In genomic region chr15:98686983-98687382, GRCh38 we compare ENCODE assay signal across 30 cellular contexts. TPM values are rescaled to one million over a fixed set of nuclear protein-coding genes. Genes with fewer than 3 reads are reported as not detected.
A peak's percentile ranks its signal among the peaks of the same experiment; 100 is the strongest.
DNase-seq lines count a peak whose midpoint lies in the region; ATAC-seq and TF ChIP-seq lines count a peak whose summit lies in the region.
"Had no signal": no experiment of that assay in that cellular context is flagged by ENCODE, and none has a peak within 500 bp of the region (broad histone marks: within the 10 kb centered on the region; RNA-seq: fewer than 3 reads in every experiment).

No MANE protein-coding gene starts in this region.

- TF ChIP-seq POLR2A in thyroid gland (IDR thresholded peaks at IDR 0.05), result no peak

- no peaks in the 10 kb centered on the region for H3K27me3 ChIP-seq in BLaER1 treated with 17β-estradiol and CSF1 and Interleukin-3, amounts not matched to agents 10 nM and 100 nM
- H3K27me3 ChIP-seq in Caco-2 (replicated peaks; ENCODE audit: control insufficient read depth, insufficient read depth, low read length), result no peaks in the 10 kb centered on the region
- no peaks in the 10 kb centered on the region for H3K27me3 ChIP-seq in thyroid gland
- H3K27me3 ChIP-seq: esophagus squamous epithelium, right lobe of liver, suprapubic skin, vagina had no signal

- H3K4me1 Mint-ChIP-seq in Caco-2 (ENCODE audit: low read depth, unreplicated experiment), result peaks cover 22% of the 10 kb centered on the region
- peaks cover 23% of the 10 kb centered on the region for H3K4me1 Mint-ChIP-seq in T-helper 17 cell
- H3K4me1 Mint-ChIP-seq: activated B cell treated with CpG ODN at 0.5 μM for 24 hours had no signal

- H3K9me3 ChIP-seq in BLaER1 treated with 17β-estradiol and CSF1 and Interleukin-3, amounts not matched to agents 10 nM and 100 nM (replicated peaks in 1 of 11), result peaks cover 0 to 4% (median 0%) of the 10 kb centered on the region in 11 experiments; a peak in 1 of 22 replicates
- H3K9me3 ChIP-seq in Caco-2 (no peaks in the 10 kb centered on the region), T-helper 17 cell (ENCODE audit: control insufficient read depth, low read length, poor library complexity, severe bottlenecking) (no peaks in the 10 kb centered on the region), mucosa of descending colon (no peaks in the 10 kb centered on the region), thyroid gland (no peaks in the 10 kb centered on the region)
- H3K9me3 ChIP-seq: esophagus squamous epithelium, left ventricle myocardium inferior, right lobe of liver, suprapubic skin, vagina had no signal

- POLR2A ChIA-PET in Caco-2 (lab: Charles Lee), result no interaction called here

- TF ChIP-seq CTCF in Caco-2 (IDR thresholded peaks at IDR 0.05; ENCODE audit: insufficient read depth in 1 of 2, low read depth in 1 of 2, low read length in 1 of 2, severe bottlenecking in 1 of 2, unreplicated experiment in 1 of 2) (no peak), mucosa of descending colon (IDR thresholded peaks at IDR 0.05) (no peak), thyroid gland (IDR thresholded peaks at IDR 0.05) (no peak)

- H3K4me2 ChIP-seq in BLaER1 treated with 17β-estradiol and CSF1 and Interleukin-3, amounts not matched to agents 10 nM and 100 nM, result peak overlapping the region; percentile 56 to 84 (median 73)

- no TSS peak for BruUV-seq in Caco-2 (replicated peaks; lab: Mats Ljungman, UMichigan)

- H3K9ac ChIP-seq in BLaER1 treated with 17β-estradiol and CSF1 and Interleukin-3, amounts not matched to agents 10 nM and 100 nM, result peak overlapping the region in 2 of 11 experiments; percentile 26 to 38; a peak in 2 of 22 replicates

- no peak overlapping the region for H3K4me3 ChIP-seq in BLaER1 treated with 17β-estradiol and CSF1 and Interleukin-3, amounts not matched to agents 10 nM and 100 nM
- no peak overlapping the region for H3K4me3 ChIP-seq in Caco-2 (ENCODE audit: low read depth, low read length)
- H3K4me3 ChIP-seq in mucosa of descending colon, result no peak overlapping the region
- H3K4me3 ChIP-seq in thyroid gland (replicated peaks in 1 of 3), result no peak overlapping the region
- H3K4me3 ChIP-seq: esophagus squamous epithelium, left ventricle myocardium inferior, right lobe of liver, suprapubic skin, vagina had no signal

- no peaks in the 10 kb centered on the region for H3K9me3 Mint-ChIP-seq in Caco-2 (ENCODE audit: unreplicated experiment)
- H3K9me3 Mint-ChIP-seq: activated B cell treated with CpG ODN at 0.5 μM for 24 hours; effector memory CD8-positive, alpha-beta T cell; mesothelial cell of epicardium; nephron; stimulated activated naive B cell treated with anti-CD40 and anti-IgM and Interleukin-4, amounts not matched to agents 10 μg/mL and 1 μg/mL and 100 μg/mL, for 72 hours had no signal

- H3K27ac ChIP-seq in BLaER1 treated with 17β-estradiol and CSF1 and Interleukin-3, amounts not matched to agents 10 nM and 100 nM, result peak overlapping the region in 4 of 11 experiments; percentile 25 to 64 (median 59); a peak in 6 of 22 replicates
- H3K27ac ChIP-seq in thyroid gland, result no peak overlapping the region
- H3K27ac ChIP-seq: esophagus squamous epithelium, left ventricle myocardium inferior, right lobe of liver, suprapubic skin, vagina had no signal

- no peak for ATAC-seq in T-helper 17 cell
- peak; percentile 76 for ATAC-seq in mucosa of descending colon
- no peak for ATAC-seq in GM18519 (IDR thresholded peaks at IDR 0.05; ENCODE audit: low FRiP score, unreplicated experiment)
- ATAC-seq: effector memory CD8-positive, alpha-beta T cell; stimulated activated naive B cell treated with anti-CD40 and anti-IgM and Interleukin-4, amounts not matched to agents 10 μg/mL and 1 μg/mL and 100 μg/mL, for 72 hours had no signal

- H3K4me3 Mint-ChIP-seq in Caco-2 (ENCODE audit: unreplicated experiment), result no peak overlapping the region
- H3K4me3 Mint-ChIP-seq in T-helper 17 cell, result no peak overlapping the region
- H3K4me3 Mint-ChIP-seq: activated B cell treated with CpG ODN at 0.5 μM for 24 hours; effector memory CD8-positive, alpha-beta T cell; mesothelial cell of epicardium; nephron; stimulated activated naive B cell treated with anti-CD40 and anti-IgM and Interleukin-4, amounts not matched to agents 10 μg/mL and 1 μg/mL and 100 μg/mL, for 72 hours had no signal

- H4K20me1 ChIP-seq in BLaER1 treated with 17β-estradiol and CSF1 and Interleukin-3, amounts not matched to agents 10 nM and 100 nM, result peaks cover 92 to 100% (median 100%) of the 10 kb centered on the region in 11 experiments

- DNase-seq in Caco-2, result no peak
- DNase-seq in T-helper 17 cell, result no peak
- no peak for DNase-seq in mucosa of descending colon
- DNase-seq in thyroid gland, result no peak
- DNase-seq in dedifferentiated amniotic fluid mesenchymal stem cell (ENCODE audit: extremely low spot score), result no peak
- DNase-seq: activated B cell treated with CpG ODN at 0.5 μM for 24 hours; activated CD4-positive, alpha-beta T cell treated with anti-CD3 and anti-CD28 coated beads, Interleukin-2, amount 50 U/mL, for 4 hours; activated CD8-positive, alpha-beta memory T cell treated with anti-CD3 and anti-CD28 coated beads, Interleukin-2, amount 50 U/mL, for 48 hours; activated effector memory CD4-positive, alpha-beta T cell treated with anti-CD3 and anti-CD28 coated beads, Interleukin-2, amount 50 U/mL, for 16 hours; DMS153; effector memory CD8-positive, alpha-beta T cell; esophagus squamous epithelium; H7; IMR-90; left ventricle myocardium inferior; NCI-H1105; NCI-H2081 treated with DMSO at 0.1 percent for 48 hours; NCI-H446 treated with DMSO at 0.1 percent for 48 hours; right lobe of liver; SHP77 treated with DMSO at 0.1 percent for 48 hours; stimulated activated CD4-positive, alpha-beta T cell treated with anti-CD3 and anti-CD28 coated beads, Interleukin-12 subunit alpha, Interleukin-12 subunit beta, amount 100 ng/mL, for 4 hours; stimulated activated CD4-positive, alpha-beta T cell treated with anti-CD3 and anti-CD28 coated beads, Interleukin-4, amount 100 ng/mL, for 24 hours; stimulated activated naive B cell treated with anti-CD40 and anti-IgM and Interleukin-4, amounts not matched to agents 10 μg/mL and 1 μg/mL and 100 μg/mL, for 72 hours; SW 1271 had no signal

- H3K36me3 Mint-ChIP-seq in Caco-2 (ENCODE audit: insufficient read depth, unreplicated experiment), result no peaks in the 10 kb centered on the region
- no peaks in the 10 kb centered on the region for H3K36me3 Mint-ChIP-seq in T-helper 17 cell (ENCODE audit: low read depth)

- CTCF ChIA-PET in Caco-2 (lab: Charles Lee), result no interaction called here

- H3K27me3 Mint-ChIP-seq in Caco-2 (ENCODE audit: insufficient read depth, unreplicated experiment), result no peaks in the 10 kb centered on the region
- peaks cover 3% of the 10 kb centered on the region for H3K27me3 Mint-ChIP-seq in T-helper 17 cell
- H3K27me3 Mint-ChIP-seq: activated B cell treated with CpG ODN at 0.5 μM for 24 hours; stimulated activated naive B cell treated with anti-CD40 and anti-IgM and Interleukin-4, amounts not matched to agents 10 μg/mL and 1 μg/mL and 100 μg/mL, for 72 hours had no signal

- H3K27ac Mint-ChIP-seq in Caco-2 (ENCODE audit: unreplicated experiment), result peak overlapping the region; percentile 13
- H3K27ac Mint-ChIP-seq in T-helper 17 cell, result peak overlapping the region; percentile 44
- H3K27ac Mint-ChIP-seq: activated B cell treated with CpG ODN at 0.5 μM for 24 hours; effector memory CD8-positive, alpha-beta T cell; mesothelial cell of epicardium; stimulated activated naive B cell treated with anti-CD40 and anti-IgM and Interleukin-4, amounts not matched to agents 10 μg/mL and 1 μg/mL and 100 μg/mL, for 72 hours had no signal

- peaks cover 90 to 100% (median 96%) of the 10 kb centered on the region in 10 experiments for H3K4me1 ChIP-seq in BLaER1 treated with 17β-estradiol and CSF1 and Interleukin-3, amounts not matched to agents 10 nM and 100 nM
- H3K4me1 ChIP-seq in Caco-2 (0 out of 2 replicates have a peak, but pooled peaks cover 3% of the 10 kb centered on the region), mucosa of descending colon (ENCODE audit: low read depth) (peaks cover 22% of the 10 kb centered on the region), thyroid gland (peaks cover 64 to 91% of the 10 kb centered on the region in 2 donors)
- H3K4me1 ChIP-seq: right lobe of liver had no signal

- peaks cover 0 to 42% (median 28%) of the 10 kb centered on the region in 11 experiments; a peak in 14 of 22 replicates for H3K36me3 ChIP-seq in BLaER1 treated with 17β-estradiol and CSF1 and Interleukin-3, amounts not matched to agents 10 nM and 100 nM
- H3K36me3 ChIP-seq in Caco-2 (ENCODE audit: control insufficient read depth, insufficient read depth, low read length) (no peaks in the 10 kb centered on the region), mucosa of descending colon (ENCODE audit: low read depth) (no peaks in the 10 kb centered on the region), thyroid gland (no peaks in the 10 kb centered on the region)
- H3K36me3 ChIP-seq: esophagus squamous epithelium, left ventricle myocardium inferior, right lobe of liver, suprapubic skin, vagina had no signal

- intact Hi-C loops in Caco-2 (cut with micrococcal nuclease; ENCODE audit: unreplicated experiment), result no loop called here
- intact Hi-C loops in mucosa of descending colon (cut with DNase I, micrococcal nuclease), result no loop called here
- intact Hi-C loops in thyroid gland (cut with DNase I), result no loop called here

- 89 to 92% methylated on average over 5 of the region's 5 CpGs for WGBS in thyroid gland, 2 donors

RNA-seq across cellular contexts. Expression of gene IGF1R, which starts 38.6 kb away (rescaled TPM):
- total RNA-seq in Caco-2 (2022) (51.6 and 57.4 TPM in 2 replicates), T-helper 17 cell (10 to 100 TPM; 13.7 to 27.1 TPM), mucosa of descending colon (10 to 100 TPM; 34.7 to 65.2 (median 47.7) TPM), thyroid gland (100 to 1,000 TPM in 2 of 4 donors, 10 to 100 TPM in 2; 51.5 to 146 (median 89.6) TPM)
